In the genomic region with DNA sequence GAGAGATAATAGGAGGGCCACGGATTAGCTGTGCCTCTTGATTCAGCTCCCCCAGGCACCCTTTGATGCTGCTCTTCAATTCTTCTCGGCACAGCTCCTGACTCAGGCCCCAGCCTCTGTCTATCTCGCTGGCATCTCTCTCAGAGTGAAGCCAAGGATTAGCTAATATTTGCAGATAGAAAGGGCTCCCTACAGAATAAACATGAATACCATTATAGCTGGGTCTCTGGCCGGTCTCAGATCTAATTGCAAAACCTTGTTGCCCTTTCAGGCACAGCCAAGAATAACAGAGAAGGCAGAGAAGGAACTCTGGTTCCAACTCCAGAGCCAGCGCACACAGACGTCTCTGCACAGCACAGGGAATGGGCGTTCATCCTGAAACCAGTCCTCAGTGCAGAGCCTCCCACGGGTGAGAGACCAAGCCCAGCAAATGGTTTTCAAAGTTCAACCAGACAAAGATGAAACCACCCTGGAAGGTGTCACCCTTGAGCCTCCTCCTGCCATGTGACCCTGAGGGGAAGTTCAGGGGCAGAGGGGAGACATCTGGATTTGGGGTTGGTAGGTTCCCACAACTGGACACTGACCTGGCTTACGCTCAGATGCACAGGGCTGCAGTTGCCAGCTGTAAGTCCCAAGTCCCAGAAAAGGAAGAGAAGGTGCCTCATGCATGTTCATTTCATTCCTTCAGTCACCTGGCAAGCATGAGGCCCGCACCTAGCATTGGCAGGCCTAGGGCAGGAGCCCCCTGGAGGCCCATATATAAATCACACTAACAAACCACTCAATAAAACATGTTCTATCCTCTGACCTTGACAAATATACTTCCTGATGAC, we compare ENCODE assay signal across 13 cellular contexts.
DNase-seq lines count a peak whose midpoint lies in the region; ATAC-seq and TF ChIP-seq lines count a peak whose summit lies in the region.
"Had no signal": no experiment of that assay in that cellular context is flagged by ENCODE, and none has a peak within 500 bp of the region (broad histone marks: within the 10 kb centered on the region; RNA-seq: fewer than 3 reads in every experiment).

No MANE protein-coding gene starts in this region.

- DNase-seq in NCI-H748 (lab: John Stamatoyannopoulos, UW; ENCODE audit: unreplicated experiment) (peak; percentile 23), NCI-H748 treated with DMSO at 0.1 percent for 48 hours (lab: John Stamatoyannopoulos, UW) (no peak), NCI-H2029 (lab: John Stamatoyannopoulos, UW) (peak; percentile 78), foreskin keratinocyte (no peak), progenitor cell of endocrine pancreas (ENCODE audit: low spot score, unreplicated experiment) (no peak), CD1c-positive myeloid dendritic cell (ENCODE audit: extremely low spot score) (no peak), kidney glomerular epithelial cell (lab: John Stamatoyannopoulos, UW) (no peak)
- DNase-seq: trophoblast cell had no signal

- H3K4me3 Mint-ChIP-seq in progenitor cell of endocrine pancreas (ENCODE audit: low read depth) = no peak overlapping the region
- H3K4me3 Mint-ChIP-seq: central memory CD8-positive, alpha-beta T cell; WTC11 had no signal

- H3K27me3 ChIP-seq in foreskin keratinocyte = no peaks in the 10 kb centered on the region

- peaks cover 29% of the 10 kb centered on the region for H3K27me3 Mint-ChIP-seq in progenitor cell of endocrine pancreas

- no peaks in the 10 kb centered on the region for H3K36me3 Mint-ChIP-seq in progenitor cell of endocrine pancreas (ENCODE audit: insufficient read depth)

- no peak overlapping the region for H3K27ac ChIP-seq in foreskin keratinocyte
- H3K27ac ChIP-seq: psoas muscle had no signal

- H3K9me3 Mint-ChIP-seq in progenitor cell of endocrine pancreas (ENCODE audit: low read depth) = no peaks in the 10 kb centered on the region
- H3K9me3 Mint-ChIP-seq: activated T-helper 2 cell treated with anti-CD3 and anti-CD28 coated beads, Interferon-gamma antibody, Interleukin-2, Interleukin-4, amounts not matched to agents 10 μg/mL and 5 μg/mL and 100 μg/mL, durations not matched to agents 14 hours and 24 hours and 36 hours; central memory CD8-positive, alpha-beta T cell had no signal

- TF ChIP-seq CTCF in foreskin keratinocyte (conservative IDR thresholded peaks at IDR 0.05) (peak; percentile 26), progenitor cell of endocrine pancreas (IDR thresholded peaks at IDR 0.05; ENCODE audit: unreplicated experiment) (peak; percentile 56)

- peaks cover 29% of the 10 kb centered on the region for H3K4me1 Mint-ChIP-seq in progenitor cell of endocrine pancreas (ENCODE audit: low read depth)
- H3K4me1 Mint-ChIP-seq: central memory CD8-positive, alpha-beta T cell; WTC11 had no signal

- no peaks in the 10 kb centered on the region for H3K4me1 ChIP-seq in foreskin keratinocyte
- H3K4me1 ChIP-seq: psoas muscle had no signal

- ATAC-seq in foreskin keratinocyte (no peak), HG02642 (IDR thresholded peaks at IDR 0.05; ENCODE audit: poor library complexity, unreplicated experiment) (no peak)
- ATAC-seq: psoas muscle, WTC11 had no signal

- H3K27ac Mint-ChIP-seq in progenitor cell of endocrine pancreas = peak overlapping the region; percentile 86
- H3K27ac Mint-ChIP-seq: activated T-helper 2 cell treated with anti-CD3 and anti-CD28 coated beads, Interferon-gamma antibody, Interleukin-2, Interleukin-4, amounts not matched to agents 10 μg/mL and 5 μg/mL and 100 μg/mL, durations not matched to agents 14 hours and 24 hours and 36 hours; WTC11 had no signal

Comparison
In these comparisons a context has a peak if more than half of its experiments do, and no peak if none do; other contexts are left out.
1. DNase-seq: peak in NCI-H748 (single experiment) and NCI-H2029 (single experiment); none in NCI-H748 treated with DMSO at 0.1 percent for 48 hours (single experiment), foreskin keratinocyte (0 of 2), progenitor cell of endocrine pancreas (single experiment), CD1c-positive myeloid dendritic cell (single experiment) and kidney glomerular epithelial cell (single experiment).